ENCODE assay signal across 20 cellular contexts in genomic region chrX:20531667-20532066, GRCh38.
"Had no signal": no experiment of that assay in that cellular context is flagged by ENCODE, and none has a peak within 500 bp of the region (broad histone marks: within the 10 kb centered on the region; RNA-seq: fewer than 3 reads in every experiment).

No MANE protein-coding gene starts in this region.

- DNase-seq: activated CD4-positive, alpha-beta T cell treated with anti-CD3 and anti-CD28 coated beads for 36 hours; activated CD4-positive, alpha-beta T cell treated with anti-CD3 and anti-CD28 coated beads, Interleukin-2, amount 50 U/mL, for 4 hours; activated CD8-positive, alpha-beta memory T cell treated with anti-CD3 and anti-CD28 coated beads for 24 hours; activated CD8-positive, alpha-beta memory T cell treated with anti-CD3 and anti-CD28 coated beads, Interleukin-2, amount 50 U/mL, for 4 hours; activated T-cell treated with anti-CD3 and anti-CD28 coated beads, Interleukin-2, amount 50 U/mL, for 24 hours; adrenal gland; effector CD8-positive, alpha-beta T cell; foreskin fibroblast; heart right ventricle; left colon; mesendoderm; naive B cell; occipital lobe; posterior cingulate gyrus; small intestine; stimulated activated CD4-positive, alpha-beta T cell treated with anti-CD3 and anti-CD28 coated beads, Interleukin-2, amount 100 ng/mL, for 24 hours; stomach; T1000; transverse colon; uterus had no signal

- H3K9me3 ChIP-seq: adrenal gland, heart right ventricle, stomach, transverse colon, uterus had no signal

- H3K27me3 ChIP-seq: transverse colon had no signal

- H3K4me3 ChIP-seq: adrenal gland, heart right ventricle, stomach, transverse colon, uterus had no signal

- H3K36me3 ChIP-seq: adrenal gland, heart right ventricle, stomach, transverse colon, uterus had no signal

- H3K4me1 ChIP-seq: heart right ventricle, uterus had no signal

- H3K27ac ChIP-seq: adrenal gland, heart right ventricle, stomach, transverse colon, uterus had no signal
